ENCODE assay signal across 6 cellular contexts in the genomic region with DNA sequence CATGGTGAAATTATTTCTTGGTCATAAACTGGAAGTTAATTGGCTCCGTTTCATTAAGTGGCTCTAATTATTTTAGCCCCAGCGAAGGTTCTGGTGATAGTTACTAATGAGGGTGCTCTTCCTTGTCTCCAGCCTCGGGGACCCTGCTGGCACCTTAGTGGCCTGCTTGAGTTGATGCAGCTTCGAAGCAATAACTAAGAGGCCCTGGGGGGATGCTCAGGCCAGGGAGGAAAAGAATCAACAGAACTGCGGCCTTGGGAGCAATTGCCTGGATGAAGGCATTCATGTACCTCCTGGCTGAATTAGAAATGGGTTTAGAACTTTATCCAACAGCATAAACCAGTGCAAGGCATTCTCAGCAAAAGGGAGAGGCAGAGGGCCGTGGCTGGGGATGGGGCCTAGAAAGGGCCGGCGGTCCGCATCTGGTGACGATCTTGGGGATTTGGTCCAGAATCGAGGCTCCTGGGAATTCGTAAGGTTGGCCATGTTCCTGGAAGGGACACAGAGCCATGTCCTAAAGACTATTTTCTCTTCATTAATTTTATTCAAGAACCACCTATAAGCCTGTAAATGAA.
"Had no signal": no experiment of that assay in that cellular context is flagged by ENCODE, and none has a peak within 500 bp of the region (broad histone marks: within the 10 kb centered on the region; RNA-seq: fewer than 3 reads in every experiment).

No MANE protein-coding gene starts in this region.

- H3K27ac Mint-ChIP-seq: GM23338, H9, IgD-negative memory B cell had no signal

- H2AFZ ChIP-seq: GM23338 had no signal

- DNase-seq: H9, HCEC 1CT had no signal

- H3K9me3 Mint-ChIP-seq: H9 had no signal

- H3K4me3 Mint-ChIP-seq: GM23338, H9, IgD-negative memory B cell had no signal

- H3K4me3 ChIP-seq: GM23338 had no signal

- H3K36me3 Mint-ChIP-seq: IgD-negative memory B cell had no signal

- H3K4me1 Mint-ChIP-seq: GM23338, H9, IgD-negative memory B cell had no signal

- H3K4me2 ChIP-seq: GM23338 had no signal

- H3K27ac ChIP-seq: HL-60 had no signal

- ATAC-seq: GM23338, HepG2 had no signal
